Comparison of ENCODE assay signal across 19 cellular contexts in genomic region chr1:211340622-211341487, GRCh38.
A peak's percentile ranks its signal among the peaks of the same experiment; 100 is the strongest.
DNase-seq lines count a peak whose midpoint lies in the region; ATAC-seq lines count a peak whose summit lies in the region.
"Had no signal": no experiment of that assay in that cellular context is flagged by ENCODE, and none has a peak within 500 bp of the region (broad histone marks: within the 10 kb centered on the region; RNA-seq: fewer than 3 reads in every experiment).

No MANE protein-coding gene starts in this region.

- no peak for DNase-seq in activated T-cell treated with anti-CD3 and anti-CD28 coated beads, Interleukin-2, amount 50 U/mL, for 24 hours
- DNase-seq in activated T-cell treated with anti-CD3 and anti-CD28 coated beads for 4 hours (no peak), NCI-H82 (lab: John Stamatoyannopoulos, UW) (peak; percentile 65), cerebellar cortex (ENCODE audit: low spot score) (no peak), LoVo (ENCODE audit: low spot score) (no peak)
- no peak for DNase-seq in effector memory CD8-positive, alpha-beta T cell
- no peak for DNase-seq in stimulated activated effector memory CD8-positive, alpha-beta T cell treated with anti-CD3 and anti-CD28 coated beads, Interleukin-12 subunit alpha, Interleukin-12 subunit beta, amount 100 ng/mL, for 72 hours (ENCODE audit: low spot score in 2 of 2)
- DNase-seq: activated CD4-positive, alpha-beta T cell treated with anti-CD3 and anti-CD28 coated beads, Interleukin-2, amount 50 U/mL, for 4 hours; anterior cingulate cortex; C1 segment of cervical spinal cord; GOT3; hypothalamus; NCI-H1105 treated with DMSO at 0.1 percent for 48 hours; NCI-H2171 treated with DMSO at 0.1 percent for 48 hours; NCI-H748 treated with DMSO at 0.1 percent for 48 hours; trophoblast cell had no signal

- H3K27ac Mint-ChIP-seq in activated T-cell treated with anti-CD3 and anti-CD28 coated beads, Interleukin-2, amount 50 U/mL, for 24 hours = peak overlapping the region; percentile 13
- H3K27ac Mint-ChIP-seq in effector memory CD8-positive, alpha-beta T cell = peak overlapping the region; percentile 75 to 88
- H3K27ac Mint-ChIP-seq in stimulated activated effector memory CD8-positive, alpha-beta T cell treated with anti-CD3 and anti-CD28 coated beads, Interleukin-12 subunit alpha, Interleukin-12 subunit beta, amount 100 ng/mL, for 72 hours = peak overlapping the region; percentile 29
- H3K27ac Mint-ChIP-seq: activated T-helper 2 cell treated with anti-CD3 and anti-CD28 coated beads, Interferon-gamma antibody, Interleukin-2, Interleukin-4, amounts not matched to agents 10 μg/mL and 5 μg/mL and 100 μg/mL, durations not matched to agents 14 hours and 24 hours and 36 hours had no signal

- ATAC-seq in effector memory CD8-positive, alpha-beta T cell (replicated peaks) = no peak
- peak; percentile 6 for ATAC-seq in stimulated activated effector memory CD8-positive, alpha-beta T cell treated with anti-CD3 and anti-CD28 coated beads, Interleukin-12 subunit alpha, Interleukin-12 subunit beta, amount 100 ng/mL, for 72 hours
- ATAC-seq in HG02759 (IDR thresholded peaks at IDR 0.05; ENCODE audit: unreplicated experiment) = no peak
- ATAC-seq: A549 had no signal

- H3K27me3 Mint-ChIP-seq in activated T-cell treated with anti-CD3 and anti-CD28 coated beads, Interleukin-2, amount 50 U/mL, for 24 hours = no peaks in the 10 kb centered on the region
- H3K27me3 Mint-ChIP-seq in effector memory CD8-positive, alpha-beta T cell = no peaks in the 10 kb centered on the region

- no peaks in the 10 kb centered on the region for H3K9me3 Mint-ChIP-seq in activated T-cell treated with anti-CD3 and anti-CD28 coated beads, Interleukin-2, amount 50 U/mL, for 24 hours
- no peaks in the 10 kb centered on the region for H3K9me3 Mint-ChIP-seq in effector memory CD8-positive, alpha-beta T cell
- no peaks in the 10 kb centered on the region for H3K9me3 Mint-ChIP-seq in stimulated activated effector memory CD8-positive, alpha-beta T cell treated with anti-CD3 and anti-CD28 coated beads, Interleukin-12 subunit alpha, Interleukin-12 subunit beta, amount 100 ng/mL, for 72 hours
- H3K9me3 Mint-ChIP-seq: activated T-helper 2 cell treated with anti-CD3 and anti-CD28 coated beads, Interferon-gamma antibody, Interleukin-2, Interleukin-4, amounts not matched to agents 10 μg/mL and 5 μg/mL and 100 μg/mL, durations not matched to agents 14 hours and 24 hours and 36 hours had no signal

- peaks cover 52% of the 10 kb centered on the region for H3K36me3 Mint-ChIP-seq in activated T-cell treated with anti-CD3 and anti-CD28 coated beads, Interleukin-2, amount 50 U/mL, for 24 hours (ENCODE audit: low read depth)
- no peaks in the 10 kb centered on the region for H3K36me3 Mint-ChIP-seq in effector memory CD8-positive, alpha-beta T cell (ENCODE audit: insufficient read depth)
- peaks cover 20% of the 10 kb centered on the region for H3K36me3 Mint-ChIP-seq in stimulated activated effector memory CD8-positive, alpha-beta T cell treated with anti-CD3 and anti-CD28 coated beads, Interleukin-12 subunit alpha, Interleukin-12 subunit beta, amount 100 ng/mL, for 72 hours

- H3K4me1 Mint-ChIP-seq in activated T-cell treated with anti-CD3 and anti-CD28 coated beads, Interleukin-2, amount 50 U/mL, for 24 hours (ENCODE audit: low read depth) = peaks cover 90% of the 10 kb centered on the region
- H3K4me1 Mint-ChIP-seq in effector memory CD8-positive, alpha-beta T cell (ENCODE audit: low read depth in 2 of 2) = peaks cover 62 to 71% of the 10 kb centered on the region in 2 donors
- peaks cover 85% of the 10 kb centered on the region for H3K4me1 Mint-ChIP-seq in stimulated activated effector memory CD8-positive, alpha-beta T cell treated with anti-CD3 and anti-CD28 coated beads, Interleukin-12 subunit alpha, Interleukin-12 subunit beta, amount 100 ng/mL, for 72 hours

- no peak overlapping the region for H3K4me3 Mint-ChIP-seq in activated T-cell treated with anti-CD3 and anti-CD28 coated beads, Interleukin-2, amount 50 U/mL, for 24 hours
- peak overlapping the region in 1 of 2 donors; percentile 28 for H3K4me3 Mint-ChIP-seq in effector memory CD8-positive, alpha-beta T cell
- H3K4me3 Mint-ChIP-seq in stimulated activated effector memory CD8-positive, alpha-beta T cell treated with anti-CD3 and anti-CD28 coated beads, Interleukin-12 subunit alpha, Interleukin-12 subunit beta, amount 100 ng/mL, for 72 hours = no peak overlapping the region

Comparison
In these comparisons a context has a peak if more than half of its experiments do, and no peak if none do; other contexts are left out.
1. H3K27ac Mint-ChIP-seq: peak in every context shown above with its lines; median percentile 82 in effector memory CD8-positive, alpha-beta T cell; 29 in stimulated activated effector memory CD8-positive, alpha-beta T cell treated with anti-CD3 and anti-CD28 coated beads, Interleukin-12 subunit alpha, Interleukin-12 subunit beta, amount 100 ng/mL, for 72 hours; 13 in activated T-cell treated with anti-CD3 and anti-CD28 coated beads, Interleukin-2, amount 50 U/mL, for 24 hours.